In genomic region chr19:11479470-11480080, GRCh38 we compare ENCODE assay signal across 1 cellular context.
A peak's percentile ranks its signal among the peaks of the same experiment; 100 is the strongest.
TF ChIP-seq lines count a peak whose summit lies in the region.

No MANE protein-coding gene starts in this region.

TF ChIP-seq in H1, 55 proteins besides CTCF, POLR2A, EP300 and RAD21:
- TF ChIP-seq MAFK (IDR thresholded peaks at IDR 0.05; ENCODE audit: low read depth, low read length) (no peak), ZNF274 (IDR thresholded peaks at IDR 0.05; ENCODE audit: borderline replicate concordance, extremely low read depth, low read length) (no peak), CTBP2 (IDR thresholded peaks at IDR 0.05; ENCODE audit: borderline replicate concordance, insufficient read depth, insufficient read length, low read length) (peak; percentile 40), SIN3A (conservative IDR thresholded peaks at IDR 0.05 in 1 of 2, IDR thresholded peaks at IDR 0.05 in 1 of 2; ENCODE audit: low read depth in 1 of 2, low read length in 2 of 2) (peak in 1 of 2 experiments; percentile 94; a peak in 2 of 4 replicates), PHF8 (conservative IDR thresholded peaks at IDR 0.05; ENCODE audit: low read depth, low read length) (0 out of 2 replicates have a peak, but pooled peaks have one; percentile 20), CREB1 (IDR thresholded peaks at IDR 0.05) (peak; percentile 56), TCF12 (IDR thresholded peaks at IDR 0.05; ENCODE audit: low read depth, low read length) (0 out of 2 replicates have a peak, but pooled peaks have one; percentile 16), SAP30 (IDR thresholded peaks at IDR 0.05; ENCODE audit: insufficient read depth, insufficient replicate concordance, low read length) (no peak), YY1 (IDR thresholded peaks at IDR 0.05; ENCODE audit: low read depth, low read length) (peak; percentile 55; the same call in 1 of the 2 replicates), EZH2 (IDR thresholded peaks at IDR 0.05; ENCODE audit: low read depth, low read length, severe bottlenecking) (no peak), BRCA1 (IDR thresholded peaks at IDR 0.05; ENCODE audit: low read depth, low read length) (no peak), RNF2 (IDR thresholded peaks at IDR 0.05; ENCODE audit: borderline replicate concordance, low read depth, low read length, missing control alignments, poor library complexity, severe bottlenecking) (no peak), HDAC2 (IDR thresholded peaks at IDR 0.05; ENCODE audit: borderline replicate concordance in 1 of 2, low read depth in 2 of 2, low read length in 2 of 2) (0 out of 4 replicates have a peak, but pooled peaks of 1 of the 2 experiments have one; percentile 68), SP1 (IDR thresholded peaks at IDR 0.05; ENCODE audit: low read depth, low read length) (peak; percentile 84), SP4 (IDR thresholded peaks at IDR 0.05; ENCODE audit: low read length) (peak; percentile 92; the same call in 1 of the 2 replicates), TEAD4 (IDR thresholded peaks at IDR 0.05; ENCODE audit: low read depth, low read length) (0 out of 2 replicates have a peak, but pooled peaks have one; percentile 19), MAX (IDR thresholded peaks at IDR 0.05) (peak; percentile 82), SIRT6 (IDR thresholded peaks at IDR 0.05; ENCODE audit: low read length) (no peak), TAF7 (optimal IDR thresholded peaks at IDR 0.05; ENCODE audit: borderline replicate concordance, low read depth, low read length) (peak; percentile 67), EGR1 (IDR thresholded peaks at IDR 0.05; ENCODE audit: borderline replicate concordance, low read depth, low read length) (peak; percentile 59; the same call in 1 of the 2 replicates)
